In genomic region chr7:151028131-151028947, GRCh38 we compare ENCODE assay signal across 8 cellular contexts. TPM values are rescaled to one million over a fixed set of nuclear protein-coding genes. Genes with fewer than 3 reads are reported as not detected.
DNase-seq lines count a peak whose midpoint lies in the region; ATAC-seq and TF ChIP-seq lines count a peak whose summit lies in the region.

Gene ABCB8 (plus strand): TSS chr7:151028450. CDS start chr7:151028516, 66 bp downstream.

- no peaks in the 10 kb centered on the region for H3K27me3 ChIP-seq in lung (ENCODE audit: control insufficient read depth, insufficient read depth)

- H3K9me3 ChIP-seq in lung (ENCODE audit: control insufficient read depth in 2 of 2, insufficient read depth in 1 of 2, low read length in 1 of 2) = no peaks in the 10 kb centered on the region

- peak; percentile 95 for ATAC-seq in lung (ENCODE audit: insufficient read depth, low FRiP score)

- TF ChIP-seq CTCF in GM20000 (IDR thresholded peaks at IDR 0.05; ENCODE audit: extremely low read depth, missing control alignments) (peak; percentile 9), lung (IDR thresholded peaks at IDR 0.05; ENCODE audit: control extremely low read depth, extremely low read depth) (peak; percentile 34)

- H3K36me3 ChIP-seq in lung (ENCODE audit: control insufficient read depth in 2 of 2, insufficient read depth in 2 of 2, low read length in 2 of 2) = peaks cover 0 to 3% of the 10 kb centered on the region in 2 donors

- H3K4me3 ChIP-seq in lung = peak within 1 kb of the TSS; percentile 69

- H3K27ac ChIP-seq in lung (ENCODE audit: low read depth in 1 of 2, low read length in 1 of 2) = peak within 1 kb of the TSS; percentile 83 to 88

- DNase-seq in COR-L47 (lab: John Stamatoyannopoulos, UW) (peak; percentile 98), GM20000 (ENCODE audit: low spot score) (peak; percentile 99), HT-29 (ENCODE audit: low spot score) (peak; percentile 100), lung (ENCODE audit: low spot score) (peak; percentile 99)
- DNase-seq in NK-92 treated with Interleukin-12 subunit alpha and Interleukin-12 subunit beta, amount 100 ng/mL, for 24 hours (lab: John Stamatoyannopoulos, UW) = peak; percentile 98
- DNase-seq in activated CD8-positive, alpha-beta memory T cell treated with anti-CD3 and anti-CD28 coated beads for 24 hours = peak; percentile 99
- DNase-seq in effector CD4-positive, alpha-beta T cell = peak; percentile 97
- peak; percentile 87 to 97 (median 97) for DNase-seq in stimulated activated CD4-positive, alpha-beta T cell treated with anti-CD3 and anti-CD28 coated beads, TNF-alpha, amount 100 ng/mL, for 4 hours (ENCODE audit: low read depth in 3 of 3)

- 1% methylated on average over 52 to 53 of the region's 53 CpGs for WGBS in lung, 2 donors

- H3K4me1 ChIP-seq in lung (ENCODE audit: control insufficient read depth in 2 of 2, insufficient read depth in 2 of 2, low read length in 2 of 2) = peaks cover 0 to 2% of the 10 kb centered on the region in 2 donors

RNA-seq across cellular contexts. Expression of gene ABCB8, which starts in this region (rescaled TPM):
- total RNA-seq in HT-29 (2014; rRNA removed; shearing (Covaris generic)) = 81.6 and 97.8 TPM in 2 replicates
- 10 to 100 TPM; 21.8 to 61.5 TPM for total RNA-seq in lung
- polyA plus RNA-seq in lung = 10 to 100 TPM; 28.7 to 28.9 TPM

Comparison
In these comparisons a context has a peak if more than half of its experiments do, and no peak if none do; other contexts are left out.
1. Peak in every context shown above with its lines: DNase-seq, ATAC-seq, H3K4me3 ChIP-seq and H3K27ac ChIP-seq.